ENCODE assay signal across 8 cellular contexts in genomic region chr14:96424104-96424989, GRCh38. TPM values are rescaled to one million over a fixed set of nuclear protein-coding genes. Genes with fewer than 3 reads are reported as not detected.
DNase-seq lines count a peak whose midpoint lies in the region; ATAC-seq, FAIRE-seq and TF ChIP-seq lines count a peak whose summit lies in the region.

No MANE protein-coding gene starts in this region.

- FAIRE-seq in TTC549 (lab: Jason Lieb, UNC): peak; percentile 87

- ATAC-seq in HG02938 (IDR thresholded peaks at IDR 0.05; ENCODE audit: unreplicated experiment): peak; percentile 86

- TF ChIP-seq CTCF in GM13977 (IDR thresholded peaks at IDR 0.05; ENCODE audit: extremely low read depth, insufficient read depth, missing control alignments) (peak; percentile 65), coronary artery (IDR thresholded peaks at IDR 0.05) (peak; percentile 61), liver (IDR thresholded peaks at IDR 0.05; ENCODE audit: low read depth, low read length, missing input control) (peak; percentile 89)

- no peaks in the 10 kb centered on the region for H3K27me3 ChIP-seq in liver (ENCODE audit: control insufficient read depth in 4 of 4, insufficient read depth in 4 of 4, low read length in 3 of 4)

- H3K4me1 ChIP-seq in liver (ENCODE audit: control insufficient read depth in 4 of 4, insufficient read depth in 4 of 4, low read length in 3 of 4): peaks cover 0 to 7% (median under 1%) of the 10 kb centered on the region in 4 donors

- peak overlapping the region; percentile 57 for H3K4me3 ChIP-seq in coronary artery
- H3K4me3 ChIP-seq in liver (ENCODE audit: low read depth in 1 of 3, low read length in 3 of 3): peak overlapping the region; percentile 11 to 65 (median 54)

- 7% methylated on average over 34 of the region's 34 CpGs for WGBS in liver

- in situ Hi-C loops in GM13977 (cut with MboI; ENCODE audit: low pct_unique_long_range_greater_than_20kb, low sequenced_read_pairs, unreplicated experiment): loop anchor here (10.0 kb wide), 1 partner anchor 130 kb away; no protein-coding TSS in a partner anchor

- no peaks in the 10 kb centered on the region for H3K9me3 ChIP-seq in liver (ENCODE audit: control insufficient read depth in 4 of 4, low read length in 3 of 4)

- no peaks in the 10 kb centered on the region for H3K36me3 ChIP-seq in liver (ENCODE audit: control insufficient read depth in 4 of 4, insufficient read depth in 3 of 4, low read depth in 1 of 4, low read length in 3 of 4)

- TF ChIP-seq RAD21 in liver (IDR thresholded peaks at IDR 0.05): peak; percentile 98 to 99

- no peak overlapping the region for H3K27ac ChIP-seq in coronary artery
- H3K27ac ChIP-seq in liver (ENCODE audit: low read depth in 1 of 2, low read length in 2 of 2): peak overlapping the region in 1 of 2 donors; percentile 5

- H3K9ac ChIP-seq in liver (ENCODE audit: low read depth in 1 of 2, low read length in 2 of 2): peak overlapping the region; percentile 32 to 62

- peak; percentile 67 for DNase-seq in AG08395 (ENCODE audit: low spot score)
- peak; percentile 77 for DNase-seq in GM13977 (ENCODE audit: low spot score)
- DNase-seq in NCI-H1930 (lab: John Stamatoyannopoulos, UW): peak; percentile 13 to 59
- no peak for DNase-seq in coronary artery (ENCODE audit: low spot score)
- DNase-seq in stimulated activated CD8-positive, alpha-beta memory T cell treated with anti-CD3 and anti-CD28 coated beads, Interleukin-12 subunit alpha, Interleukin-12 subunit beta, amount 100 ng/mL, for 4 hours (ENCODE audit: low read depth): peak; percentile 3

TF ChIP-seq in liver, 16 proteins besides CTCF, POLR2A, EP300 and RAD21:
- TF ChIP-seq EGR1 (IDR thresholded peaks at IDR 0.05; ENCODE audit: low read depth in 2 of 2) (no peak), YY1 (IDR thresholded peaks at IDR 0.05) (no peak), ZBTB33 (IDR thresholded peaks at IDR 0.05) (no peak), RXRA (IDR thresholded peaks at IDR 0.05) (peak in 1 of 2 donors; percentile 10)

RNA-seq across cellular contexts. Expression of gene AK7, which starts 32.4 kb away (rescaled TPM):
- 1 to 10 TPM; 5.9 to 6.1 TPM for total RNA-seq in liver
- polyA plus RNA-seq in liver: 1 to 10 TPM in 1 of 2 donors, under 1 TPM in 1; 0.67 to 1.1 TPM
